8 cellular contexts compared by ENCODE assay signal in the genomic region with DNA sequence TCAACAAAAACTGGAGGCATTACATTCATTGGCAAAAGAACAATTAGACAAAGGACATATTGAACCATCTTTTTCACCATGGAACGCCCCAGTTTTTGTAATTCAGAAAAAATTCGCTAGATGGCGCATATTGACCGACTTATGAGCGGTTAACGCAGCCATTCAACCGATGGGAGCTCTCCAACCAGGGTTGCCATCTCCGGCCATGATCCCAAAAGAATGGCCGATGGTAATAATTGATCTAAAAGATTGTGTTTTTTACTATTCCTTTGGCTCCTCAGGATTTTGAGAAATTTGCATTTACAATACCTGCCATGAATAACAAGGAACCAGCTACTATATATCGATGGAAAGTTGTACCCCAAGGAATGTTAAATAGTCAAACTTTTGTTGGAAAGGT. TPM values are rescaled to one million over a fixed set of nuclear protein-coding genes. Genes with fewer than 3 reads are reported as not detected.
DNase-seq lines count a peak whose midpoint lies in the region; ATAC-seq and TF ChIP-seq lines count a peak whose summit lies in the region.

No MANE protein-coding gene starts in this region.

- H3K27ac ChIP-seq in OCI-LY7 (ENCODE audit: low read depth, low read length, poor library complexity, severe bottlenecking), result no peak overlapping the region
- no peak overlapping the region for H3K27ac ChIP-seq in foreskin keratinocyte
- H3K27ac ChIP-seq in osteoblast (ENCODE audit: low read depth, low read length), result no peak overlapping the region

- H3K4me3 ChIP-seq in OCI-LY7 (ENCODE audit: low read depth, low read length, poor library complexity, severe bottlenecking) (no peak overlapping the region), osteoblast (ENCODE audit: insufficient read depth, low read length) (no peak overlapping the region)

- peak; percentile 44 for ATAC-seq in activated T-helper 17 cell treated with anti-CD3 and anti-CD28 coated beads, Interleukin-2, amount 50 U/mL, for 72 hours (replicated peaks)
- ATAC-seq in foreskin keratinocyte (peak; percentile 30), HG02981 (IDR thresholded peaks at IDR 0.05; ENCODE audit: unreplicated experiment) (no peak), GM19328 (IDR thresholded peaks at IDR 0.05; ENCODE audit: unreplicated experiment) (no peak)

- no peaks in the 10 kb centered on the region for H3K79me2 ChIP-seq in OCI-LY7 (ENCODE audit: insufficient read depth, low read depth, low read length)
- H3K79me2 ChIP-seq in osteoblast (ENCODE audit: insufficient read depth, low read length), result no peaks in the 10 kb centered on the region

- peak; percentile 33 for DNase-seq in COLO668 (lab: John Stamatoyannopoulos, UW; ENCODE audit: unreplicated experiment)
- DNase-seq in HS-27A (ENCODE audit: low read depth), result peak; percentile 59
- peak; percentile 80 for DNase-seq in OCI-LY7 (ENCODE audit: low spot score)
- DNase-seq in foreskin keratinocyte, result peak in 1 of 2 donors; percentile 41
- DNase-seq in osteoblast (ENCODE audit: insufficient read length, low spot score, missing footprints), result peak; percentile 94

- H3K4me1 ChIP-seq in OCI-LY7 (ENCODE audit: insufficient read depth, low read length, poor library complexity, severe bottlenecking) (peaks cover 27% of the 10 kb centered on the region), foreskin keratinocyte (no peaks in the 10 kb centered on the region), osteoblast (ENCODE audit: insufficient read depth, low read length) (peaks cover 13% of the 10 kb centered on the region)

- H3K4me1 Mint-ChIP-seq in activated T-helper 17 cell treated with anti-CD3 and anti-CD28 coated beads, Interleukin-2, amount 50 U/mL, for 72 hours, result no peaks in the 10 kb centered on the region

- H4K20me1 ChIP-seq in OCI-LY7 (ENCODE audit: insufficient read depth, low read length) (no peaks in the 10 kb centered on the region), osteoblast (ENCODE audit: insufficient read depth, low read length) (no peaks in the 10 kb centered on the region)

- POLR2A ChIA-PET in OCI-LY7 (lab: Charles Lee), result no interaction called here

- H3K9me3 Mint-ChIP-seq in activated T-helper 17 cell treated with anti-CD3 and anti-CD28 coated beads, Interleukin-2, amount 50 U/mL, for 72 hours, result no peaks in the 10 kb centered on the region

- H3K9me3 ChIP-seq in OCI-LY7 (ENCODE audit: low read length) (no peaks in the 10 kb centered on the region), osteoblast (ENCODE audit: low read depth, low read length) (no peaks in the 10 kb centered on the region)

- H3K27me3 ChIP-seq in foreskin keratinocyte (peaks cover 59% of the 10 kb centered on the region), osteoblast (ENCODE audit: insufficient read depth, low read length) (peaks cover 75% of the 10 kb centered on the region)

- no peak overlapping the region for H3K4me2 ChIP-seq in OCI-LY7 (ENCODE audit: low read length)
- no peak overlapping the region for H3K4me2 ChIP-seq in osteoblast (ENCODE audit: insufficient read depth, low read length)

- H3K9me2 ChIP-seq in OCI-LY7 (ENCODE audit: insufficient read depth, low read length), result no peaks in the 10 kb centered on the region

- TF ChIP-seq CTCF in OCI-LY7 (conservative IDR thresholded peaks at IDR 0.05; ENCODE audit: low read length) (peak; percentile 91), foreskin keratinocyte (conservative IDR thresholded peaks at IDR 0.05) (peak; percentile 86), osteoblast (IDR thresholded peaks at IDR 0.05; ENCODE audit: extremely low read depth, low read depth, low read length) (peak; percentile 70)

- no peaks in the 10 kb centered on the region for H3K36me3 Mint-ChIP-seq in activated T-helper 17 cell treated with anti-CD3 and anti-CD28 coated beads, Interleukin-2, amount 50 U/mL, for 72 hours (ENCODE audit: low read depth)

- intact Hi-C loops in OCI-LY7 (cut with micrococcal nuclease; ENCODE audit: unreplicated experiment), result loop anchor here (1.0 to 2.0 kb wide), 3 partner anchors 19 to 59 kb away; a partner anchor contains a TSS

- H3K4me3 Mint-ChIP-seq in activated T-helper 17 cell treated with anti-CD3 and anti-CD28 coated beads, Interleukin-2, amount 50 U/mL, for 72 hours, result no peak overlapping the region

- H2AFZ ChIP-seq in OCI-LY7 (ENCODE audit: low read length), result peak overlapping the region; percentile 34; the same call in 1 of the 2 replicates
- H2AFZ ChIP-seq in osteoblast (ENCODE audit: low read length), result no peak overlapping the region

- no TSS peak for BruUV-seq in OCI-LY7 (replicated peaks; lab: Mats Ljungman, UMichigan)

- H3K36me3 ChIP-seq in OCI-LY7 (ENCODE audit: insufficient read depth, low read length), result no peaks in the 10 kb centered on the region
- H3K36me3 ChIP-seq in osteoblast (ENCODE audit: insufficient read depth, low read length), result no peaks in the 10 kb centered on the region

- H3K27ac Mint-ChIP-seq in activated T-helper 17 cell treated with anti-CD3 and anti-CD28 coated beads, Interleukin-2, amount 50 U/mL, for 72 hours, result no peak overlapping the region

- peaks cover 43% of the 10 kb centered on the region for H3K27me3 Mint-ChIP-seq in activated T-helper 17 cell treated with anti-CD3 and anti-CD28 coated beads, Interleukin-2, amount 50 U/mL, for 72 hours

- CTCF ChIA-PET in OCI-LY7 (lab: Charles Lee; ENCODE audit: unreplicated experiment), result interaction anchor here (1.5 to 1.8 kb wide), 2 partner anchors 17 to 59 kb away, joined by 3 to 6 read pairs; no protein-coding TSS in a partner anchor

RNA-seq across cellular contexts. Expression of a gene that starts 21.4 kb away (rescaled TPM):
- total RNA-seq in OCI-LY7 (2014; rRNA removed; shearing (Covaris generic)), result not detected in 2 replicates
- not detected in 2 replicates for total RNA-seq in OCI-LY7 (2022)
- total RNA-seq in activated T-helper 17 cell treated with anti-CD3 and anti-CD28 coated beads, Interleukin-2, amount 50 U/mL, for 72 hours, result under 1 TPM in 1 of 2 donors, not detected in 1; 0.61 TPM
- total RNA-seq in foreskin keratinocyte, result 6.5 and 6.9 TPM in 2 replicates
- 6.2 and 7.4 TPM in 2 replicates for polyA plus RNA-seq in foreskin keratinocyte
- under 0.01 TPM in 2 replicates for total RNA-seq in osteoblast

RNA-seq across cellular contexts. Expression of a gene that starts 27.2 kb away (rescaled TPM):
- 2.0 TPM in 1 of 2 replicates, not detected in the other for total RNA-seq in OCI-LY7 (2014; rRNA removed; shearing (Covaris generic))
- 4.5 and 5.3 TPM in 2 replicates for total RNA-seq in OCI-LY7 (2022)
- total RNA-seq in activated T-helper 17 cell treated with anti-CD3 and anti-CD28 coated beads, Interleukin-2, amount 50 U/mL, for 72 hours, result 1 to 10 TPM; 1.1 to 6.2 TPM
- total RNA-seq in foreskin keratinocyte, result 0.25 and 0.31 TPM in 2 replicates
- 0.30 and 0.43 TPM in 2 replicates for polyA plus RNA-seq in foreskin keratinocyte
- total RNA-seq in osteoblast, result not detected in 2 replicates

RNA-seq across cellular contexts. Expression of a gene that starts 57.9 kb away (rescaled TPM):
- total RNA-seq in OCI-LY7 (2014; rRNA removed; shearing (Covaris generic)), result not detected in 2 replicates
- not detected in 2 replicates for total RNA-seq in OCI-LY7 (2022)
- total RNA-seq in activated T-helper 17 cell treated with anti-CD3 and anti-CD28 coated beads, Interleukin-2, amount 50 U/mL, for 72 hours, result under 1 TPM; 0.15 to 0.77 TPM
- total RNA-seq in foreskin keratinocyte, result 0.49 TPM in 1 of 2 replicates, not detected in the other
- polyA plus RNA-seq in foreskin keratinocyte, result 0.26 and 0.44 TPM in 2 replicates
- not detected in 2 replicates for total RNA-seq in osteoblast

RNA-seq across cellular contexts. Expression of a gene that starts 58.0 kb away (rescaled TPM):
- total RNA-seq in OCI-LY7 (2014; rRNA removed; shearing (Covaris generic)), result not detected in 2 replicates
- 0.10 TPM in 1 of 2 replicates, not detected in the other for total RNA-seq in OCI-LY7 (2022)
- 1 to 10 TPM in 1 of 2 donors, under 1 TPM in 1; 0.13 to 1.3 TPM for total RNA-seq in activated T-helper 17 cell treated with anti-CD3 and anti-CD28 coated beads, Interleukin-2, amount 50 U/mL, for 72 hours
- 2.4 and 4.7 TPM in 2 replicates for total RNA-seq in foreskin keratinocyte
- 4.0 and 8.4 TPM in 2 replicates for polyA plus RNA-seq in foreskin keratinocyte
- total RNA-seq in osteoblast, result not detected in 2 replicates

Comparison
In these comparisons a context has a peak if more than half of its experiments do, and no peak if none do; other contexts are left out.
1. ATAC-seq: peak in activated T-helper 17 cell treated with anti-CD3 and anti-CD28 coated beads, Interleukin-2, amount 50 U/mL, for 72 hours (single experiment) and foreskin keratinocyte (single experiment); none in HG02981 (single experiment) and GM19328 (single experiment).
2. Peak in every context shown above with its lines, with median percentiles within 50 percentile points of each other: CTCF ChIP-seq.